Comparison of ENCODE assay signal across 26 cellular contexts in the genomic region with DNA sequence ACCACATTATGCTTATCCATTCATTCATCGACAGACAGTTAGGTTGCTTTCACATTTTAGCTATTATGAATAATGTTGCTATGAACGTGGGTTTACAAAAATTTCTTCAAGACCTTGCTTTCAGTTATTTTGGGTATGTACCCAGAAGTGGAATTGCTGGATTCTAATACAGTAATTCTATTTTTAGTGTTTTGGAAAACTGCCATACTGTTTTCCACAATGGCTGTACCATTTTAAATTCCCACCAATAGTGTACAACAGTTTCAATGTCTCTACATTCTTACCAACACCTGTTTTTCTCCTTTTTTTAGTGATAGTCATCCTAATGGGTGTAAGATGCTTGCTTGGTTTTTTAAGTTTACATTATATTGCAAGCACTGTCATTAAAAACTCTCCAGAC.
"Had no signal": no experiment of that assay in that cellular context is flagged by ENCODE, and none has a peak within 500 bp of the region (broad histone marks: within the 10 kb centered on the region; RNA-seq: fewer than 3 reads in every experiment).

No MANE protein-coding gene starts in this region.

- H3K9me3 ChIP-seq: ovary, right lobe of liver, suprapubic skin had no signal

- H3K4me1 Mint-ChIP-seq: natural killer cell had no signal

- H3K27ac ChIP-seq: left lung, lower lobe of right lung, ovary, right atrium auricular region, right lobe of liver, suprapubic skin, thoracic aorta, tibial artery, vagina had no signal

- ATAC-seq: left colon, left lung, lower lobe of right lung, natural killer cell, right lobe of liver had no signal

- H3K27me3 ChIP-seq: left lung, ovary, right atrium auricular region, right lobe of liver, suprapubic skin, tibial artery, vagina had no signal

- H3K36me3 ChIP-seq: left lung, lower lobe of right lung, ovary, right atrium auricular region, right lobe of liver, suprapubic skin, thoracic aorta, tibial artery, vagina had no signal

- H3K4me3 Mint-ChIP-seq: naive B cell; natural killer cell; stimulated activated naive CD8-positive, alpha-beta T cell treated with anti-CD3 and anti-CD28 coated beads, Interleukin-15, Interleukin-2, amounts not matched to agents 100 ng/mL and 50 ng/mL, for 24 hours had no signal

- DNase-seq: hippocampal formation; kidney; left colon; left lung; lower lobe of right lung; mammary epithelial cell; mesenchymal stem cell; naive B cell; natural killer cell; ovary; right lobe of liver; stimulated activated CD4-positive, alpha-beta T cell treated with anti-CD3 and anti-CD28 coated beads, Interleukin-12 subunit alpha, Interleukin-12 subunit beta, amount 100 ng/mL, for 4 hours; stimulated activated CD4-positive, alpha-beta T cell treated with anti-CD3 and anti-CD28 coated beads, Interleukin-15, amount 100 ng/mL, for 24 hours; stimulated activated CD4-positive, alpha-beta T cell treated with anti-CD3 and anti-CD28 coated beads, Interleukin-2, amount 100 ng/mL, for 24 hours; stimulated activated CD4-positive, alpha-beta T cell treated with anti-CD3 and anti-CD28 coated beads, Interleukin-4, amount 100 ng/mL, for 1 hour; stimulated activated naive CD4-positive, alpha-beta T cell; tibial artery; trophoblast cell had no signal

- H3K4me1 ChIP-seq: left lung had no signal

- FAIRE-seq: islet of Langerhans, kidney had no signal

- H3K27ac Mint-ChIP-seq: natural killer cell; progenitor cell of endocrine pancreas; stimulated activated naive CD8-positive, alpha-beta T cell treated with anti-CD3 and anti-CD28 coated beads, Interleukin-15, Interleukin-2, amounts not matched to agents 100 ng/mL and 50 ng/mL, for 24 hours had no signal

- H3K4me3 ChIP-seq: left lung, lower lobe of right lung, ovary, right atrium auricular region, right lobe of liver, skin epidermis, suprapubic skin, thoracic aorta, tibial artery, vagina had no signal

- H3K27me3 Mint-ChIP-seq: naive B cell; progenitor cell of endocrine pancreas; stimulated activated naive CD8-positive, alpha-beta T cell treated with anti-CD3 and anti-CD28 coated beads, Interleukin-15, Interleukin-2, amounts not matched to agents 100 ng/mL and 50 ng/mL, for 24 hours had no signal
